20 cellular contexts compared by ENCODE assay signal in genomic region chr4:128347175-128347868, GRCh38. TPM values are rescaled to one million over a fixed set of nuclear protein-coding genes. Genes with fewer than 3 reads are reported as not detected.
DNase-seq lines count a peak whose midpoint lies in the region; ATAC-seq, FAIRE-seq and TF ChIP-seq lines count a peak whose summit lies in the region.
"Had no signal": no experiment of that assay in that cellular context is flagged by ENCODE, and none has a peak within 500 bp of the region (broad histone marks: within the 10 kb centered on the region; RNA-seq: fewer than 3 reads in every experiment).

No MANE protein-coding gene starts in this region.

- TF ChIP-seq RAD21 in A549 (conservative IDR thresholded peaks at IDR 0.05 in 1 of 2, IDR thresholded peaks at IDR 0.05 in 1 of 2) (no peak), H1 (IDR thresholded peaks at IDR 0.05 in 1 of 2, conservative IDR thresholded peaks at IDR 0.05 in 1 of 2; ENCODE audit: low read depth in 2 of 2, low read length in 2 of 2) (no peak)

- no peak overlapping the region for H3K23ac ChIP-seq in H1 (ENCODE audit: insufficient read length)

- H3K4me3 ChIP-seq in A549: no peak overlapping the region
- no peak overlapping the region for H3K4me3 ChIP-seq in H1 (ENCODE audit: extremely low read depth in 1 of 4, insufficient read depth in 2 of 4, low read depth in 3 of 4, low read length in 4 of 4)
- no peak overlapping the region for H3K4me3 ChIP-seq in right lobe of liver
- H3K4me3 ChIP-seq: skin epidermis, upper lobe of left lung had no signal

- no peak for TF ChIP-seq CTCF in A549 (IDR thresholded peaks at IDR 0.05)
- no peak for TF ChIP-seq CTCF in H1 (IDR thresholded peaks at IDR 0.05; ENCODE audit: control extremely low read depth in 1 of 3, insufficient read depth in 1 of 3, low read depth in 1 of 3, low read length in 3 of 3)
- TF ChIP-seq CTCF in right lobe of liver (IDR thresholded peaks at IDR 0.05): no peak

- no peak overlapping the region for H2BK5ac ChIP-seq in H1 (ENCODE audit: low read depth, low read length)

- POLR2A ChIA-PET in A549 (lab: Yijun Ruan, JAX) (interaction anchor here (0.7 to 1.2 kb wide), 2 partner anchors 25 to 60 kb away, joined by 3 read pairs; partner anchors contain the start of gene PGRMC2), H1 (lab: Charles Lee; ENCODE audit: partially characterized antibody) (no interaction called here)

- no peak overlapping the region for H4K91ac ChIP-seq in H1 (replicated peaks; ENCODE audit: insufficient read length, low read length)

- CTCF ChIA-PET in A549 (lab: Yijun Ruan, JAX): no interaction called here
- CTCF ChIA-PET in H1 (lab: Charles Lee; ENCODE audit: partially characterized antibody): interaction anchor here (0.6 kb wide), 2 partner anchors 159 to 276 kb away, joined by 4 to 5 read pairs; no protein-coding TSS in a partner anchor

- no peaks in the 10 kb centered on the region for H3K36me3 ChIP-seq in H1 (ENCODE audit: control insufficient read depth in 2 of 4, insufficient read depth in 4 of 4, low read length in 3 of 4)
- no peaks in the 10 kb centered on the region for H3K36me3 ChIP-seq in right lobe of liver
- H3K36me3 ChIP-seq: upper lobe of left lung had no signal

- TF ChIP-seq POLR2A in A549 (IDR thresholded peaks at IDR 0.05; ENCODE audit: low read length): no peak
- TF ChIP-seq POLR2A in H1 (IDR thresholded peaks at IDR 0.05; ENCODE audit: control extremely low read depth in 1 of 2, low read depth in 2 of 2, low read length in 2 of 2): no peak
- TF ChIP-seq POLR2A in right lobe of liver (IDR thresholded peaks at IDR 0.05): no peak

- H3K23me2 ChIP-seq in H1 (ENCODE audit: low read depth, low read length): no peaks in the 10 kb centered on the region

- H2AFZ ChIP-seq in H1 (ENCODE audit: low read length): no peak overlapping the region

- H2BK12ac ChIP-seq in H1 (ENCODE audit: low read depth, low read length): 0 out of 2 replicates have a peak overlapping the region, but pooled peaks have one; percentile 13

- no peak for TF ChIP-seq EP300 in A549 (IDR thresholded peaks at IDR 0.05)
- TF ChIP-seq EP300 in H1 (IDR thresholded peaks at IDR 0.05; ENCODE audit: borderline replicate concordance in 1 of 2, low read depth in 2 of 2, low read length in 2 of 2): no peak

- H2BK20ac ChIP-seq in H1 (ENCODE audit: low read length): no peak overlapping the region

- intact Hi-C loops in right lobe of liver (cut with DNase I): no loop called here

- WGBS in A549 (ENCODE audit: missing lambda C conversion rate): 51% methylated on average over 4 of the region's 4 CpGs
- WGBS in H1 (ENCODE audit: extremely low coverage in 1 of 2, insufficient coverage in 1 of 2, insufficient read length in 1 of 2, insufficient replicate concordance in 2 of 2, low coverage in 1 of 2, low lambda C conversion rate in 2 of 2, missing lambda C conversion rate in 1 of 2), 2 experiments: 83% methylated on average over 4 of the region's 4 CpGs; no CpG with 5 or more reads in 1 of the 2 experiments
- 27% methylated on average over 2 of the region's 4 CpGs for WGBS in right lobe of liver (ENCODE audit: insufficient coverage, low coverage, low lambda C conversion rate, missing lambda C conversion rate)

- H3K4ac ChIP-seq in H1 (replicated peaks; ENCODE audit: insufficient read length, low read depth, low read length): no peak overlapping the region

- ATAC-seq in A549: peak; percentile 47 to 61; a peak in 4 of 6 replicates
- peak; percentile 60 to 74 (median 64) for ATAC-seq in right lobe of liver
- no peak for ATAC-seq in GM21786 (IDR thresholded peaks at IDR 0.05; ENCODE audit: unreplicated experiment)
- no peak for ATAC-seq in HG02981 (IDR thresholded peaks at IDR 0.05; ENCODE audit: unreplicated experiment)
- no peak for ATAC-seq in HG03175 (IDR thresholded peaks at IDR 0.05; ENCODE audit: unreplicated experiment)
- ATAC-seq: stimulated activated effector memory CD8-positive, alpha-beta T cell treated with anti-CD3 and anti-CD28 coated beads, Interleukin-12 subunit alpha, Interleukin-12 subunit beta, amount 100 ng/mL, for 72 hours had no signal

- H3K27me3 ChIP-seq in H1 (replicated peaks in 1 of 4; ENCODE audit: control insufficient read depth in 3 of 4, extremely low read depth in 1 of 4, insufficient read depth in 3 of 4, low read length in 3 of 4) (no peaks in the 10 kb centered on the region), right lobe of liver (no peaks in the 10 kb centered on the region)
- H3K27me3 ChIP-seq: upper lobe of left lung had no signal

- no peak overlapping the region for H2BK15ac ChIP-seq in H1 (ENCODE audit: low read length)

- no peak overlapping the region for H4K5ac ChIP-seq in H1 (ENCODE audit: insufficient read length, low read depth, low read length)

- H4K20me1 ChIP-seq in H1 (replicated peaks in 1 of 2; ENCODE audit: control insufficient read depth in 1 of 2, insufficient read depth in 2 of 2, low read length in 2 of 2): no peaks in the 10 kb centered on the region

- H3K27ac ChIP-seq in A549 (peak overlapping the region; percentile 90 to 97), H1 (ENCODE audit: low read depth, low read length) (no peak overlapping the region), right lobe of liver (peak overlapping the region in 1 of 3 donors; percentile 35)
- H3K27ac ChIP-seq: skin epidermis, upper lobe of left lung had no signal

- no peak overlapping the region for H3K56ac ChIP-seq in H1 (replicated peaks; ENCODE audit: insufficient read length, low read depth, low read length)

- H3K9ac ChIP-seq in H1 (replicated peaks in 1 of 4; ENCODE audit: extremely low read depth in 1 of 4, low read depth in 3 of 4, low read length in 3 of 4): no peak overlapping the region

- FAIRE-seq in A549 (lab: Jason Lieb, UNC): no peak
- FAIRE-seq in H1 (lab: Jason Lieb, UNC): no peak
- FAIRE-seq: bronchial epithelial cell, islet of Langerhans had no signal

- H3K79me1 ChIP-seq in H1 (ENCODE audit: low read depth, low read length): no peaks in the 10 kb centered on the region

- peak in 1 of 2 experiments; percentile 60 for DNase-seq in A549 (ENCODE audit: low read depth in 1 of 2, low spot score in 1 of 2)
- peak; percentile 73 for DNase-seq in OCI-M1 (lab: John Stamatoyannopoulos, UW)
- DNase-seq in H1 (ENCODE audit: low read depth in 1 of 2, low spot score in 2 of 2): no peak
- no peak for DNase-seq in right lobe of liver
- no peak for DNase-seq in T-helper 1 cell
- DNase-seq: activated CD8-positive, alpha-beta memory T cell treated with anti-CD3 and anti-CD28 coated beads, Interleukin-2, amount 50 U/mL, for 48 hours; activated naive CD4-positive, alpha-beta T cell treated with anti-CD3 and anti-CD28 coated beads, Interleukin-2, amount 10 ng/mL, durations not matched to agents 7 days and 5 days; CD4-positive, CD25-positive, alpha-beta regulatory T cell; GOT3; NCI-H1092; NCI-H2227 treated with DMSO at 0.1 percent for 48 hours; NK-92 treated with Interleukin-12 subunit alpha and Interleukin-12 subunit beta, amount 100 ng/mL, for 24 hours; upper lobe of left lung had no signal

- H2AK5ac ChIP-seq in H1 (ENCODE audit: low read depth, low read length): no peak overlapping the region

- no peak overlapping the region for H2BK120ac ChIP-seq in H1 (replicated peaks; ENCODE audit: low read depth, low read length)

- H3K4me2 ChIP-seq in A549 (peak overlapping the region; percentile 74), H1 (ENCODE audit: insufficient read depth in 1 of 2, low read depth in 2 of 2, low read length in 2 of 2) (no peak overlapping the region)

- no peak overlapping the region for H3K14ac ChIP-seq in H1 (ENCODE audit: insufficient read length)

- H3K18ac ChIP-seq in H1 (ENCODE audit: extremely low read depth, low read length): no peak overlapping the region

- H3K9me3 ChIP-seq in A549: peaks cover 6% of the 10 kb centered on the region; the same call in 1 of the 3 replicates
- H3K9me3 ChIP-seq in H1 (ENCODE audit: insufficient read depth in 2 of 2, low read depth in 1 of 2, low read length in 1 of 2): no peaks in the 10 kb centered on the region
- H3K9me3 ChIP-seq in right lobe of liver: no peaks in the 10 kb centered on the region
- H3K9me3 ChIP-seq: upper lobe of left lung had no signal

- no peak overlapping the region for H4K8ac ChIP-seq in H1 (ENCODE audit: extremely low read depth, insufficient read depth, low read length)

- H3K79me2 ChIP-seq in H1 (ENCODE audit: control insufficient read depth in 1 of 2, insufficient read depth in 2 of 2, low read length in 2 of 2): no peaks in the 10 kb centered on the region

- H3K4me1 ChIP-seq in A549: peaks cover 54% of the 10 kb centered on the region
- peaks cover 0 to 2% (median 0%) of the 10 kb centered on the region in 4 experiments; a peak in 3 of 7 replicates for H3K4me1 ChIP-seq in H1 (replicated peaks in 1 of 4; ENCODE audit: control insufficient read depth in 3 of 4, insufficient read depth in 4 of 4, low read length in 3 of 4)
- H3K4me1 ChIP-seq in right lobe of liver: peaks cover 0 to 45% (median 5%) of the 10 kb centered on the region in 4 donors
- H3K4me1 ChIP-seq: upper lobe of left lung had no signal

TF ChIP-seq in A549, 52 proteins besides CTCF, POLR2A, EP300 and RAD21 (continues in another document):
- peak; percentile 95 for TF ChIP-seq MAFK (IDR thresholded peaks at IDR 0.05; ENCODE audit: partially characterized antibody)
- no peak for TF ChIP-seq HEYL (CRISPR knock-in tag; IDR thresholded peaks at IDR 0.05)
- peak; percentile 49 to 70; a peak in 3 of 4 replicates for TF ChIP-seq CEBPB (IDR thresholded peaks at IDR 0.05)
- TF ChIP-seq ZSCAN20 (CRISPR knock-in tag; IDR thresholded peaks at IDR 0.05): no peak

TF ChIP-seq in H1, 55 proteins besides CTCF, POLR2A, EP300 and RAD21:
- TF ChIP-seq MAFK (IDR thresholded peaks at IDR 0.05; ENCODE audit: low read depth, low read length) (peak; percentile 66; the same call in 1 of the 2 replicates), GTF2F1 (IDR thresholded peaks at IDR 0.05; ENCODE audit: borderline replicate concordance, low read depth, low read length) (no peak)

RNA-seq across cellular contexts. Expression of gene PGRMC2, which starts 59.7 kb away (rescaled TPM):
- 48.1 and 48.2 TPM in 2 replicates for polyA plus RNA-seq in A549 (2011; rRNA removed)
- polyA plus RNA-seq in A549 (2012; cell fraction: cytosol; rRNA removed): 19.2 and 21.0 TPM in 2 replicates
- 5.0 and 7.3 TPM in 2 replicates for polyA plus RNA-seq in A549 (2012; cell fraction: nucleus; rRNA removed)
- 105 to 128 TPM (median 124 TPM) in 3 replicates for polyA plus RNA-seq in A549 (2017; fragmentation: RNase III; extraction: RNeasy Plus Mini Kit Qiagen cat#74134 plus additional on column Dnase treatment)
- 4.4 and 5.9 TPM in 2 replicates for polyA minus RNA-seq in A549 (2011; rRNA and poly(A)+ RNA removed)
- 79.5 and 85.3 TPM in 2 replicates for total RNA-seq in H1 (2021; fragmentation: NEBNext Ultra II Directional; extraction: Animal tissue kit (Norgen Biotek cat#: 25700))
- 5.9 and 9.5 TPM in 2 replicates for polyA plus RNA-seq in H1 (2011; rRNA removed)
- polyA plus RNA-seq in H1 (2011; cell fraction: cytosol; rRNA removed): 13.4 TPM
- polyA plus RNA-seq in H1 (2011; cell fraction: nucleus; rRNA removed): 5.5 TPM
- 26.8 to 73.8 TPM (median 32.8 TPM) in 4 replicates for polyA plus RNA-seq in H1 (2012, experiment 1 of 2)
- 16.9 TPM for polyA plus RNA-seq in H1 (2012, experiment 2 of 2)
- polyA plus RNA-seq in H1 (2013, experiment 1 of 2): 66.9 TPM
- 82.7 TPM for polyA plus RNA-seq in H1 (2013, experiment 2 of 2)
- 3.2 and 4.1 TPM in 2 replicates for polyA minus RNA-seq in H1 (2011; rRNA and poly(A)+ RNA removed)
- 7.3 TPM for polyA minus RNA-seq in H1 (2011; cell fraction: cytosol; rRNA and poly(A)+ RNA removed)
- 10.2 TPM for polyA minus RNA-seq in H1 (2011; cell fraction: nucleus; rRNA and poly(A)+ RNA removed)
- 100 to 1,000 TPM in 1 of 6 experiments, 10 to 100 TPM in 5; 54.3 to 129 (median 65.7) TPM for total RNA-seq in right lobe of liver

Comparison
In these comparisons a context has a peak if more than half of its experiments do, and no peak if none do; other contexts are left out.
1. ATAC-seq: peak in A549 (2 of 2) and right lobe of liver (4 of 4); none in GM21786 (single experiment), HG02981 (single experiment) and HG03175 (single experiment).
2. Of the 18 proteins assayed by ChIP-seq in both H1 and A549: peak only in H1: none; only in A549: CEBPB; in both: MAFK; in neither: 16.